ENCODE assay signal across 7 cellular contexts in genomic region chr13:50208826-50209335, GRCh38.
DNase-seq lines count a peak whose midpoint lies in the region; ATAC-seq, FAIRE-seq and TF ChIP-seq lines count a peak whose summit lies in the region.

No MANE protein-coding gene starts in this region.

- WGBS in tibial nerve, 2 donors = 13 to 15% methylated on average over 9 of the region's 9 CpGs

- no peak for TF ChIP-seq POLR2A in tibial nerve (IDR thresholded peaks at IDR 0.05)

- TF ChIP-seq CTCF in bronchial epithelial cell (IDR thresholded peaks at IDR 0.05; ENCODE audit: insufficient read depth, low read length, severe bottlenecking) (no peak), tibial nerve (IDR thresholded peaks at IDR 0.05) (no peak)

- no peaks in the 10 kb centered on the region for H3K27me3 ChIP-seq in bronchial epithelial cell (ENCODE audit: control insufficient read depth, insufficient read depth, low read length)
- no peaks in the 10 kb centered on the region for H3K27me3 ChIP-seq in tibial nerve

- H3K4me3 ChIP-seq in bronchial epithelial cell (ENCODE audit: low read depth, low read length) (no peak overlapping the region), tibial nerve (peak overlapping the region in 3 of 4 donors; percentile 6 to 30 (median 17))

- peaks cover 0 to 10% (median 0%) of the 10 kb centered on the region in 4 donors for H3K9me3 ChIP-seq in tibial nerve

- TF ChIP-seq EP300 in tibial nerve (IDR thresholded peaks at IDR 0.05) = no peak

- intact Hi-C loops in left colon (cut with DNase I, micrococcal nuclease) = no loop called here

- peak overlapping the region in 2 of 4 donors; percentile 21 to 54 for H3K27ac ChIP-seq in tibial nerve

- DNase-seq in NCI-H446 treated with DMSO at 0.1 percent for 48 hours (lab: John Stamatoyannopoulos, UW) = peak; percentile 12
- DNase-seq in bronchial epithelial cell (ENCODE audit: low read depth) = peak; percentile 33
- peak; percentile 15 to 50 for DNase-seq in left colon
- DNase-seq in tibial nerve (ENCODE audit: low spot score in 2 of 2) = peak in 1 of 2 donors; percentile 22
- DNase-seq in NCI-H187 treated with DMSO at 0.1 percent for 48 hours (lab: John Stamatoyannopoulos, UW) = no peak
- no peak for DNase-seq in GM19240 (ENCODE audit: insufficient read length, low spot score)

- peaks cover 0 to 15% (median 6%) of the 10 kb centered on the region in 4 donors for H3K4me1 ChIP-seq in tibial nerve

- no peak for FAIRE-seq in bronchial epithelial cell (lab: Jason Lieb, UNC)

- ATAC-seq in GM21390 (IDR thresholded peaks at IDR 0.05; ENCODE audit: unreplicated experiment) (peak; percentile 57), left colon (no peak)

- H3K36me3 ChIP-seq in bronchial epithelial cell (ENCODE audit: control insufficient read depth, insufficient read depth, low read length) = no peaks in the 10 kb centered on the region
- H3K36me3 ChIP-seq in tibial nerve = no peaks in the 10 kb centered on the region

Comparison
In these comparisons a context has a peak if more than half of its experiments do, and no peak if none do; other contexts are left out.
1. DNase-seq: peak in NCI-H446 treated with DMSO at 0.1 percent for 48 hours (single experiment), bronchial epithelial cell (single experiment) and left colon (2 of 2); none in NCI-H187 treated with DMSO at 0.1 percent for 48 hours (single experiment) and GM19240 (single experiment).